ENCODE assay signal across 23 cellular contexts in the genomic region with DNA sequence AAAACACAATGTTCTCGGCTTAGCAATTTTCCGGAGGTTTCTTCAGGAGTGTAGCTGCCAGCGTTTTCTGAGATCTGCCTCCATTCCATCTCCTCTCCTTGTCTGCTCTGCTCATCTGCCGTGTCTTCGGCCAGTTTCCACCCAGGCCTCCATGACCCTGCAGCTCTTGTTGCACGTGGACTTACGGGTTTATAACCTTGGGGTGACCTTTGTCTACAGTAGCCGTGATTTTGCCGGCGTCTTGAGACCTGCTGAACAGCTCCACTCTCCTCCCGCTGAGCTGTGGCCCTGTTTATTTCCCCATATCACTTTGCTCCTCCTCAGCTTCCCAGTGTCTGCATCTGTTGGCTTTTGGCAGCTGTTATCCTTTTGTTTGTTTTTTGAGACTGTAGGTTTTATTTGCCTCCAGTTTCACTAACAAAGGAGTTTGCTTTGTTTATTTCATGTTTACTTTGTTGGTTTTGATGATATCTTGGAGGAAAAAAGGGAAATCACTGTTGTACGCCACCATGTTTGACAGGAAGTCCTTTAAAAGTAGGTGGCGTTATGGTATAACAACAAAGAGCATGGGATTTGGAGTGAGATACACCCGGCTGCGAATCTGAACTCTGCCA. TPM values are rescaled to one million over a fixed set of nuclear protein-coding genes. Genes with fewer than 3 reads are reported as not detected.
DNase-seq lines count a peak whose midpoint lies in the region; ATAC-seq and TF ChIP-seq lines count a peak whose summit lies in the region.
"Had no signal": no experiment of that assay in that cellular context is flagged by ENCODE, and none has a peak within 500 bp of the region (broad histone marks: within the 10 kb centered on the region; RNA-seq: fewer than 3 reads in every experiment).

No MANE protein-coding gene starts in this region.

- TF ChIP-seq POLR2A in gastrocnemius medialis (IDR thresholded peaks at IDR 0.05): no peak

- peaks cover 40% of the 10 kb centered on the region for H3K36me3 ChIP-seq in right atrium auricular region
- H3K36me3 ChIP-seq in gastrocnemius medialis: peaks cover 0 to 55% of the 10 kb centered on the region in 2 donors
- H3K36me3 ChIP-seq: BLaER1, esophagus squamous epithelium, MG63, ovary had no signal

- H3K9me3 ChIP-seq in right atrium auricular region (no peaks in the 10 kb centered on the region), gastrocnemius medialis (no peaks in the 10 kb centered on the region)
- H3K9me3 ChIP-seq: BLaER1, esophagus squamous epithelium, MG63, ovary, SJCRH30 had no signal

- TF ChIP-seq CTCF in right atrium auricular region (IDR thresholded peaks at IDR 0.05) (no peak), gastrocnemius medialis (IDR thresholded peaks at IDR 0.05 in 4 of 5, conservative IDR thresholded peaks at IDR 0.05 in 1 of 5) (no peak), GM20000 (IDR thresholded peaks at IDR 0.05; ENCODE audit: extremely low read depth, missing control alignments) (no peak)

- ATAC-seq in gastrocnemius medialis: peak in 1 of 2 donors; percentile 34

- no peaks in the 10 kb centered on the region for H3K27me3 ChIP-seq in right atrium auricular region
- H3K27me3 ChIP-seq in gastrocnemius medialis: no peaks in the 10 kb centered on the region
- H3K27me3 ChIP-seq: BLaER1, esophagus squamous epithelium, MG63, ovary, SJCRH30 had no signal

- in situ Hi-C loops in gastrocnemius medialis (cut with MboI; ENCODE audit: low sequenced_read_pairs in 4 of 4): no loop called here

- intact Hi-C loops in gastrocnemius medialis (cut with DNase I; ENCODE audit: low total_unique reads): no loop called here

- H3K4me1 ChIP-seq in right atrium auricular region (peaks cover 0 to 21% of the 10 kb centered on the region in 2 donors), gastrocnemius medialis (peaks cover 42 to 45% of the 10 kb centered on the region in 2 donors)
- H3K4me1 ChIP-seq: BLaER1 had no signal

- H3K4me3 ChIP-seq in right atrium auricular region (no peak overlapping the region), gastrocnemius medialis (no peak overlapping the region)
- H3K4me3 ChIP-seq: BLaER1, esophagus squamous epithelium, MG63, ovary, PC-9, SJCRH30 had no signal

- DNase-seq in NCI-H2029 (lab: John Stamatoyannopoulos, UW): peak; percentile 28
- DNase-seq in NCI-H2029 treated with DMSO at 0.1 percent for 48 hours (lab: John Stamatoyannopoulos, UW): no peak
- peak; percentile 5 for DNase-seq in NCI-H2196 treated with DMSO at 0.1 percent for 48 hours (lab: John Stamatoyannopoulos, UW; ENCODE audit: unreplicated experiment)
- DNase-seq in right atrium auricular region (ENCODE audit: low spot score): no peak
- no peak for DNase-seq in gastrocnemius medialis
- DNase-seq in GM20000 (ENCODE audit: low spot score): no peak
- no peak for DNase-seq in activated gamma-delta T cell treated with Interleukin-2 at 50 U/mL for 16 hours
- no peak for DNase-seq in OCI-M1 (lab: John Stamatoyannopoulos, UW)
- DNase-seq: activated CD4-positive, alpha-beta T cell treated with anti-CD3 and anti-CD28 coated beads, Interleukin-2, amount 50 U/mL, for 48 hours; activated naive CD4-positive, alpha-beta T cell treated with anti-CD3 and anti-CD28 coated beads for 36 hours; effector CD8-positive, alpha-beta T cell; esophagus squamous epithelium; HCEC 1CT; MG63; NCI-H187; NCI-H526 treated with DMSO at 0.1 percent for 48 hours; ovary; PC-9; SJCRH30; small intestine; stimulated activated CD4-positive, alpha-beta T cell treated with anti-CD3 and anti-CD28 coated beads, Interleukin-4, amount 100 ng/mL, for 1 hour; T-helper 2 cell had no signal

- peak overlapping the region; percentile 71 to 76 for H3K27ac ChIP-seq in right atrium auricular region
- H3K27ac ChIP-seq in gastrocnemius medialis: peak overlapping the region; percentile 76 to 86 (median 80)
- H3K27ac ChIP-seq: BLaER1, esophagus squamous epithelium, ovary, PC-9, SJCRH30 had no signal

RNA-seq across cellular contexts. Expression of gene SLC28A1, which starts 29.3 kb away (rescaled TPM):
- total RNA-seq in right atrium auricular region (under 1 TPM in 1 of 2 donors, not detected in 1; 0.12 TPM), gastrocnemius medialis (under 1 TPM in 1 of 4 donors, not detected in 3; 0.47 TPM)
- total RNA-seq: activated naive CD4-positive, alpha-beta T cell treated with anti-CD3 and anti-CD28 coated beads for 36 hours; esophagus squamous epithelium; SJCRH30 had no signal

RNA-seq across cellular contexts. Expression of gene ALPK3, which starts 38.0 kb away (rescaled TPM):
- total RNA-seq in right atrium auricular region (10 to 100 TPM; 51.0 to 99.0 TPM), gastrocnemius medialis (100 to 1,000 TPM; 131 to 406 (median 305) TPM)

Comparison
In these comparisons a context has a peak if more than half of its experiments do, and no peak if none do; other contexts are left out.
1. DNase-seq: peak in NCI-H2029 (single experiment) and NCI-H2196 treated with DMSO at 0.1 percent for 48 hours (single experiment); none in NCI-H2029 treated with DMSO at 0.1 percent for 48 hours (single experiment), right atrium auricular region (single experiment), gastrocnemius medialis (0 of 2), GM20000 (single experiment), activated gamma-delta T cell treated with Interleukin-2 at 50 U/mL for 16 hours (single experiment) and OCI-M1 (single experiment).